In genomic region chr17:67531291-67531690, GRCh38 we compare ENCODE assay signal across 8 cellular contexts.
DNase-seq lines count a peak whose midpoint lies in the region; ATAC-seq, FAIRE-seq and TF ChIP-seq lines count a peak whose summit lies in the region.

No MANE protein-coding gene starts in this region.

- H4K20me1 ChIP-seq in OCI-LY1 (ENCODE audit: insufficient read depth, low read length): no peaks in the 10 kb centered on the region

- TF ChIP-seq POLR2A in gastroesophageal sphincter (IDR thresholded peaks at IDR 0.05): no peak

- peak overlapping the region; percentile 27; the same call in 1 of the 2 replicates for H3K4me2 ChIP-seq in OCI-LY1 (ENCODE audit: low read length)

- H3K4me3 ChIP-seq in OCI-LY1 (ENCODE audit: low read depth, low read length, poor library complexity, severe bottlenecking) (no peak overlapping the region), mucosa of descending colon (no peak overlapping the region), gastroesophageal sphincter (no peak overlapping the region)

- no peak for TF ChIP-seq EP300 in gastroesophageal sphincter (IDR thresholded peaks at IDR 0.05)

- no peaks in the 10 kb centered on the region for H3K79me2 ChIP-seq in OCI-LY1 (ENCODE audit: insufficient read depth, low read length)

- H2AFZ ChIP-seq in OCI-LY1 (ENCODE audit: low read length): no peak overlapping the region

- H3K27ac ChIP-seq in OCI-LY1 (ENCODE audit: low read depth, low read length, poor library complexity, severe bottlenecking): no peak overlapping the region
- peak overlapping the region in 1 of 4 donors; percentile 35 for H3K27ac ChIP-seq in gastroesophageal sphincter

- WGBS in gastroesophageal sphincter (ENCODE audit: low coverage in 1 of 2), 2 donors: 47 to 93% methylated on average over 3 to 12 of the region's 12 CpGs

- no peaks in the 10 kb centered on the region for H3K4me1 ChIP-seq in OCI-LY1 (ENCODE audit: insufficient read depth, low read length, severe bottlenecking)
- peaks cover 16% of the 10 kb centered on the region for H3K4me1 ChIP-seq in mucosa of descending colon (ENCODE audit: low read depth)
- peaks cover 0 to 43% (median 6%) of the 10 kb centered on the region in 3 donors for H3K4me1 ChIP-seq in gastroesophageal sphincter

- intact Hi-C loops in mucosa of descending colon (cut with DNase I, micrococcal nuclease): no loop called here

- no peaks in the 10 kb centered on the region for H3K27me3 ChIP-seq in OCI-LY1 (ENCODE audit: insufficient read depth, low read length)
- no peaks in the 10 kb centered on the region for H3K27me3 ChIP-seq in gastroesophageal sphincter

- ATAC-seq in HG02588 (IDR thresholded peaks at IDR 0.05; ENCODE audit: unreplicated experiment) (peak; percentile 69), mucosa of descending colon (peak; percentile 57), gastroesophageal sphincter (no peak)

- no peaks in the 10 kb centered on the region for H3K9me3 ChIP-seq in OCI-LY1 (ENCODE audit: low read length)
- no peaks in the 10 kb centered on the region for H3K9me3 ChIP-seq in mucosa of descending colon
- H3K9me3 ChIP-seq in gastroesophageal sphincter: no peaks in the 10 kb centered on the region

- H3K36me3 ChIP-seq in OCI-LY1 (ENCODE audit: insufficient read depth, low read length): no peaks in the 10 kb centered on the region; the same call in 1 of the 2 replicates
- H3K36me3 ChIP-seq in mucosa of descending colon (ENCODE audit: low read depth): no peaks in the 10 kb centered on the region
- H3K36me3 ChIP-seq in gastroesophageal sphincter: peaks cover 0 to 7% of the 10 kb centered on the region in 2 donors

- peak; percentile 84 for FAIRE-seq in GM18507 (lab: Jason Lieb, UNC)

- H3K9ac ChIP-seq in OCI-LY1 (ENCODE audit: low read length): no peak overlapping the region

- H3F3A ChIP-seq in OCI-LY1 (ENCODE audit: insufficient read depth, low read length): no peaks in the 10 kb centered on the region

- DNase-seq in GM18507 (ENCODE audit: extremely low spot score, insufficient read length, low read depth) (peak; percentile 75), mucosa of descending colon (peak in 2 of 3 donors; percentile 36 to 43), H4 (ENCODE audit: low spot score) (no peak), middle frontal gyrus (ENCODE audit: extremely low spot score, low spot score) (no peak)
- DNase-seq in activated CD8-positive, alpha-beta memory T cell treated with anti-CD3 and anti-CD28 coated beads for 24 hours: no peak

- H3K9me2 ChIP-seq in OCI-LY1 (ENCODE audit: low read depth, low read length): no peaks in the 10 kb centered on the region

- TF ChIP-seq CTCF in OCI-LY1 (IDR thresholded peaks at IDR 0.05; ENCODE audit: low read length): no peak
- TF ChIP-seq CTCF in mucosa of descending colon (IDR thresholded peaks at IDR 0.05): no peak
- TF ChIP-seq CTCF in gastroesophageal sphincter (IDR thresholded peaks at IDR 0.05): no peak

Comparison
In these comparisons a context has a peak if more than half of its experiments do, and no peak if none do; other contexts are left out.
1. DNase-seq: peak in GM18507 (single experiment) and mucosa of descending colon (2 of 3); none in H4 (single experiment), middle frontal gyrus (single experiment) and activated CD8-positive, alpha-beta memory T cell treated with anti-CD3 and anti-CD28 coated beads for 24 hours (single experiment).